Comparison of ENCODE assay signal across 22 cellular contexts in the genomic region with DNA sequence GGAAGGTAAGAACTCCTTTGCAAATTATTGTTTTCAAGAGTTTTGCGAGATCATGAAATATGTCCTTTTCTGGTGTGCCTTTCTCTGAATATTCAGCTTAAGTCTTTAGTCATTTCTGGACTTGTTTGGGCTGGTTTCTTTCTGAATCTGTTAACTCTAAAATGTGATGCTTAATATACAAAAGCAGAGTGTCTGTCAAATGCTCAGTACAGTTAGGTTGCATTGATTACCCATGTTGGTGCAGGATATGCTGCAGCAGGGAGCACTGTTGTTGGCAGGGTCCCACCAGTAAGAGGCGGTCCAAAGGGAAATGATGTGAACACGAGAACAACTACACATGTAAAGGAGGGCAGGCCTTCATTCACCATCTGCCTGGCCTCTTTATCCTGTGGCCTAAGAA. TPM values are rescaled to one million over a fixed set of nuclear protein-coding genes. Genes with fewer than 3 reads are reported as not detected.
DNase-seq lines count a peak whose midpoint lies in the region; ATAC-seq, FAIRE-seq and TF ChIP-seq lines count a peak whose summit lies in the region.
"Had no signal": no experiment of that assay in that cellular context is flagged by ENCODE, and none has a peak within 500 bp of the region (broad histone marks: within the 10 kb centered on the region; RNA-seq: fewer than 3 reads in every experiment).

No MANE protein-coding gene starts in this region.

- H2AFZ ChIP-seq in HepG2 (ENCODE audit: low read length) = no peak overlapping the region
- H2AFZ ChIP-seq: GM23248 had no signal

- H3K36me3 ChIP-seq in HepG2 (replicated peaks in 1 of 2; ENCODE audit: control insufficient read depth in 1 of 2, insufficient read depth in 2 of 2, low read length in 2 of 2) = peaks cover 18 to 55% of the 10 kb centered on the region in 2 experiments; a peak in 4 of 5 replicates
- H3K36me3 ChIP-seq in right lobe of liver = peaks cover 8 to 82% (median 33%) of the 10 kb centered on the region in 4 donors

- H3K27ac ChIP-seq in HepG2 (ENCODE audit: extremely low read length, insufficient read depth, low read length) = no peak overlapping the region
- no peak overlapping the region for H3K27ac ChIP-seq in right lobe of liver
- H3K27ac ChIP-seq: 22Rv1, GM23248, HL-60 had no signal

- H3K9me3 ChIP-seq in HepG2 (ENCODE audit: low read length) (no peaks in the 10 kb centered on the region), right lobe of liver (no peaks in the 10 kb centered on the region)
- H3K9me3 ChIP-seq: HAP-1 had no signal

- CTCF ChIA-PET in activated CD4-positive, alpha-beta T cell treated with anti-CD3 and anti-CD28 coated beads for 36 hours (lab: Charles Lee) = no interaction called here
- CTCF ChIA-PET in HepG2 (lab: Yijun Ruan, JAX; ENCODE audit: low intra/inter-chr PET ratio, low total read pairs) = no interaction called here

- H3K4me3 Mint-ChIP-seq in activated CD4-positive, alpha-beta T cell treated with anti-CD3 and anti-CD28 coated beads for 36 hours = no peak overlapping the region
- no peak overlapping the region for H3K4me3 Mint-ChIP-seq in endothelial cell (ENCODE audit: unreplicated experiment)
- H3K4me3 Mint-ChIP-seq: CD14-positive monocyte had no signal

- TF ChIP-seq EP300 in HepG2 (IDR thresholded peaks at IDR 0.05; ENCODE audit: low read depth in 2 of 2, low read length in 2 of 2) (no peak), HepG2 (CRISPR knock-in tag; IDR thresholded peaks at IDR 0.05; ENCODE audit: borderline replicate concordance) (no peak)

- no peak for DNase-seq in activated CD4-positive, alpha-beta T cell treated with anti-CD3 and anti-CD28 coated beads for 36 hours
- DNase-seq in activated CD4-positive, alpha-beta T cell treated with anti-CD3 and anti-CD28 coated beads, Interleukin-2, amount 50 U/mL, for 4 hours = no peak
- DNase-seq in HepG2 (ENCODE audit: low spot score) (no peak), right lobe of liver (no peak), endothelial cell (ENCODE audit: low spot score) (no peak), NCI-H526 (lab: John Stamatoyannopoulos, UW) (no peak)
- no peak for DNase-seq in stimulated activated CD4-positive, alpha-beta T cell treated with anti-CD3 and anti-CD28 coated beads, Interleukin-4, amount 100 ng/mL, for 1 hour
- DNase-seq: COR-L47, DMS 273 treated with DMSO at 0.1 percent for 48 hours, DND-41, GM23248, IMR-90, NCI-H1417, NCI-H187, NCI-H2107, NCI-H510A, NCI-H82 had no signal

- no peaks in the 10 kb centered on the region for H3K27me3 ChIP-seq in HepG2 (ENCODE audit: control insufficient read depth in 1 of 2, insufficient read depth in 2 of 2, low read length in 2 of 2)
- H3K27me3 ChIP-seq in right lobe of liver = no peaks in the 10 kb centered on the region

- peak; percentile 72 for ATAC-seq in activated CD4-positive, alpha-beta T cell treated with anti-CD3 and anti-CD28 coated beads for 36 hours
- no peak for ATAC-seq in HepG2
- ATAC-seq in right lobe of liver = no peak
- no peak for ATAC-seq in HG02588 (IDR thresholded peaks at IDR 0.05; ENCODE audit: unreplicated experiment)

- TF ChIP-seq CTCF in HepG2 (CRISPR knock-in tag; IDR thresholded peaks at IDR 0.05) (no peak), right lobe of liver (IDR thresholded peaks at IDR 0.05) (no peak), endothelial cell (IDR thresholded peaks at IDR 0.05; ENCODE audit: unreplicated experiment) (no peak)

- no peaks in the 10 kb centered on the region for H3K9me3 Mint-ChIP-seq in activated CD4-positive, alpha-beta T cell treated with anti-CD3 and anti-CD28 coated beads for 36 hours (ENCODE audit: low read depth)
- H3K9me3 Mint-ChIP-seq in endothelial cell (ENCODE audit: unreplicated experiment) = no peaks in the 10 kb centered on the region
- H3K9me3 Mint-ChIP-seq: CD14-positive monocyte had no signal

- peaks cover 46% of the 10 kb centered on the region for H3K36me3 Mint-ChIP-seq in activated CD4-positive, alpha-beta T cell treated with anti-CD3 and anti-CD28 coated beads for 36 hours (ENCODE audit: low read depth)
- H3K36me3 Mint-ChIP-seq in endothelial cell (ENCODE audit: low read depth, unreplicated experiment) = peaks cover 50% of the 10 kb centered on the region

- POLR2A ChIA-PET in activated CD4-positive, alpha-beta T cell treated with anti-CD3 and anti-CD28 coated beads for 36 hours (lab: Charles Lee) = interaction anchor here (0.6 kb wide), 1 partner anchor 509 kb away, joined by 7 read pairs; no protein-coding TSS in a partner anchor
- POLR2A ChIA-PET in HepG2 (lab: Yijun Ruan, JAX) = no interaction called here

- no peaks in the 10 kb centered on the region for H3K79me2 ChIP-seq in HepG2 (ENCODE audit: insufficient read depth, low read length)

- H3K4me1 Mint-ChIP-seq in activated CD4-positive, alpha-beta T cell treated with anti-CD3 and anti-CD28 coated beads for 36 hours = peaks cover 9% of the 10 kb centered on the region
- H3K4me1 Mint-ChIP-seq in endothelial cell (ENCODE audit: unreplicated experiment) = no peaks in the 10 kb centered on the region
- H3K4me1 Mint-ChIP-seq: CD14-positive monocyte had no signal

- 96% methylated on average over 3 of the region's 3 CpGs for WGBS in HepG2 (ENCODE audit: low lambda C conversion rate)
- 93% methylated on average over 3 of the region's 3 CpGs for WGBS in right lobe of liver (ENCODE audit: insufficient coverage, low coverage, low lambda C conversion rate, missing lambda C conversion rate)

- TF ChIP-seq RAD21 in HepG2 (CRISPR knock-in tag; IDR thresholded peaks at IDR 0.05) = no peak

- TF ChIP-seq POLR2A in HepG2 (IDR thresholded peaks at IDR 0.05; ENCODE audit: insufficient read depth in 1 of 2, low read depth in 2 of 2, low read length in 2 of 2) (no peak), right lobe of liver (IDR thresholded peaks at IDR 0.05) (no peak)

- H3K27me3 Mint-ChIP-seq in activated CD4-positive, alpha-beta T cell treated with anti-CD3 and anti-CD28 coated beads for 36 hours = no peaks in the 10 kb centered on the region
- H3K27me3 Mint-ChIP-seq in endothelial cell (ENCODE audit: unreplicated experiment) = peaks cover 2% of the 10 kb centered on the region

- no peak for FAIRE-seq in HepG2 (lab: Jason Lieb, UNC)

- no peaks in the 10 kb centered on the region for H4K20me1 ChIP-seq in HepG2 (ENCODE audit: insufficient read depth, low read length)

- H3K27ac Mint-ChIP-seq in activated CD4-positive, alpha-beta T cell treated with anti-CD3 and anti-CD28 coated beads for 36 hours = peak overlapping the region; percentile 59
- peak overlapping the region; percentile 18 for H3K27ac Mint-ChIP-seq in endothelial cell (ENCODE audit: unreplicated experiment)
- H3K27ac Mint-ChIP-seq: CD14-positive monocyte had no signal

- in situ Hi-C loops in HepG2 (cut with HindIII; ENCODE audit: extremely low pct_ligation_motif_present, low pct_unique_long_range_greater_than_20kb) = no loop called here

- H3K9ac ChIP-seq in HepG2 (ENCODE audit: insufficient read depth, low read depth, low read length) = no peak overlapping the region
- H3K9ac ChIP-seq: GM23248 had no signal

- no peak overlapping the region for H3K4me2 ChIP-seq in HepG2 (ENCODE audit: low read depth, low read length)

- H3K4me1 ChIP-seq in HepG2 (ENCODE audit: insufficient read depth, low read length) (no peaks in the 10 kb centered on the region), right lobe of liver (no peaks in the 10 kb centered on the region)
- H3K4me1 ChIP-seq: HAP-1 had no signal

- no TSS peak for BruUV-seq in HepG2 (replicated peaks; lab: Mats Ljungman, UMichigan)

- H3K4me3 ChIP-seq in HepG2 (replicated peaks in 1 of 3; ENCODE audit: insufficient read depth in 1 of 3, low read depth in 2 of 3, low read length in 3 of 3) (no peak overlapping the region), right lobe of liver (no peak overlapping the region)
- H3K4me3 ChIP-seq: GM23248, HAP-1 had no signal

- intact Hi-C loops in activated CD4-positive, alpha-beta T cell treated with anti-CD3 and anti-CD28 coated beads for 36 hours (cut with DNase I, micrococcal nuclease) = no loop called here
- intact Hi-C loops in HepG2 (cut with micrococcal nuclease; ENCODE audit: unreplicated experiment) = no loop called here
- intact Hi-C loops in right lobe of liver (cut with DNase I) = no loop called here

RNA-seq across cellular contexts. Expression of gene SPTAN1, which starts 47.7 kb away (rescaled TPM):
- 100 to 1,000 TPM; 192 to 269 TPM for total RNA-seq in activated CD4-positive, alpha-beta T cell treated with anti-CD3 and anti-CD28 coated beads for 36 hours
- total RNA-seq in HepG2 (2016; rRNA removed; fragmentation: Illumina TruSeq; extraction: Trizol) = 23.5 and 106 TPM in 2 replicates
- total RNA-seq in HepG2 (2016; cell fraction: cytosol; rRNA removed; fragmentation: Illumina TruSeq; extraction: Trizol; ENCODE audit: low read depth) = 19.2 and 22.6 TPM in 2 replicates
- 14.5 and 107 TPM in 2 replicates for total RNA-seq in HepG2 (2016; cell fraction: insoluble cytoplasmic fraction; rRNA removed; fragmentation: Illumina TruSeq; extraction: Trizol)
- total RNA-seq in HepG2 (2016; cell fraction: membrane; rRNA removed; fragmentation: Illumina TruSeq; extraction: Trizol) = 14.3 and 15.6 TPM in 2 replicates
- 180 and 199 TPM in 2 replicates for total RNA-seq in HepG2 (2016; cell fraction: nucleus; rRNA removed; fragmentation: Illumina TruSeq; extraction: Trizol)
- 111 and 132 TPM in 2 replicates for polyA plus RNA-seq in HepG2 (2011; rRNA removed)
- polyA plus RNA-seq in HepG2 (2011; cell fraction: cytosol; rRNA removed) = 28.2 and 51.8 TPM in 2 replicates
- 885 and 1,070 TPM in 2 replicates for polyA plus RNA-seq in HepG2 (2011; cell fraction: nucleus; rRNA removed)
- polyA plus RNA-seq in HepG2 (2012) = 97.6 and 98.5 TPM in 2 replicates
- polyA plus RNA-seq in HepG2 (2016; cell fraction: cytosol; fragmentation: Illumina TruSeq; extraction: Trizol; ENCODE audit: low read depth) = 6.9 and 7.2 TPM in 2 replicates
- polyA plus RNA-seq in HepG2 (2016; cell fraction: insoluble cytoplasmic fraction; fragmentation: Illumina TruSeq; extraction: Trizol; ENCODE audit: low read depth) = 14.9 and 21.0 TPM in 2 replicates
- 6.9 and 9.5 TPM in 2 replicates for polyA plus RNA-seq in HepG2 (2016; cell fraction: membrane; fragmentation: Illumina TruSeq; extraction: Trizol; ENCODE audit: low read depth)
- 274 and 280 TPM in 2 replicates for polyA plus RNA-seq in HepG2 (2016; cell fraction: nucleus; fragmentation: Illumina TruSeq; extraction: Trizol; ENCODE audit: insufficient read depth, low read depth)
- 319 and 464 TPM in 2 replicates for polyA minus RNA-seq in HepG2 (2011; rRNA and poly(A)+ RNA removed; ENCODE audit: low replicate concordance)
- polyA minus RNA-seq in HepG2 (2011; cell fraction: cytosol; rRNA and poly(A)+ RNA removed) = 48.3 and 55.2 TPM in 2 replicates
- 960 and 1,011 TPM in 2 replicates for polyA minus RNA-seq in HepG2 (2011; cell fraction: nucleus; rRNA and poly(A)+ RNA removed)
- total RNA-seq in right lobe of liver = 100 to 1,000 TPM in 2 of 6 experiments, 10 to 100 TPM in 4; 74.6 to 141 (median 98.6) TPM
- total RNA-seq in endothelial cell (ENCODE audit: unreplicated experiment) = 810 TPM

RNA-seq across cellular contexts. Expression of gene DYNC2I2, which starts 56.5 kb away (rescaled TPM):
- 10 to 100 TPM; 26.7 to 35.7 TPM for total RNA-seq in activated CD4-positive, alpha-beta T cell treated with anti-CD3 and anti-CD28 coated beads for 36 hours
- 31.1 and 40.2 TPM in 2 replicates for total RNA-seq in HepG2 (2016; rRNA removed; fragmentation: Illumina TruSeq; extraction: Trizol)
- 35.7 and 35.9 TPM in 2 replicates for total RNA-seq in HepG2 (2016; cell fraction: cytosol; rRNA removed; fragmentation: Illumina TruSeq; extraction: Trizol; ENCODE audit: low read depth)
- 30.0 and 41.4 TPM in 2 replicates for total RNA-seq in HepG2 (2016; cell fraction: insoluble cytoplasmic fraction; rRNA removed; fragmentation: Illumina TruSeq; extraction: Trizol)
- total RNA-seq in HepG2 (2016; cell fraction: membrane; rRNA removed; fragmentation: Illumina TruSeq; extraction: Trizol) = 44.4 and 48.2 TPM in 2 replicates
- total RNA-seq in HepG2 (2016; cell fraction: nucleus; rRNA removed; fragmentation: Illumina TruSeq; extraction: Trizol) = 29.1 and 30.6 TPM in 2 replicates
- polyA plus RNA-seq in HepG2 (2011; rRNA removed) = 12.5 and 13.7 TPM in 2 replicates
- polyA plus RNA-seq in HepG2 (2011; cell fraction: cytosol; rRNA removed) = 8.1 and 18.6 TPM in 2 replicates
- 38.0 and 51.4 TPM in 2 replicates for polyA plus RNA-seq in HepG2 (2011; cell fraction: nucleus; rRNA removed)
- 3.2 and 5.6 TPM in 2 replicates for polyA plus RNA-seq in HepG2 (2012)
- polyA plus RNA-seq in HepG2 (2016; cell fraction: cytosol; fragmentation: Illumina TruSeq; extraction: Trizol; ENCODE audit: low read depth) = 38.3 and 39.4 TPM in 2 replicates
- 29.4 and 33.1 TPM in 2 replicates for polyA plus RNA-seq in HepG2 (2016; cell fraction: insoluble cytoplasmic fraction; fragmentation: Illumina TruSeq; extraction: Trizol; ENCODE audit: low read depth)
- 37.6 and 43.8 TPM in 2 replicates for polyA plus RNA-seq in HepG2 (2016; cell fraction: membrane; fragmentation: Illumina TruSeq; extraction: Trizol; ENCODE audit: low read depth)
- polyA plus RNA-seq in HepG2 (2016; cell fraction: nucleus; fragmentation: Illumina TruSeq; extraction: Trizol; ENCODE audit: insufficient read depth, low read depth) = 49.9 and 51.2 TPM in 2 replicates
- polyA minus RNA-seq in HepG2 (2011; rRNA and poly(A)+ RNA removed; ENCODE audit: low replicate concordance) = 21.4 and 223 TPM in 2 replicates
- 7.2 and 10.8 TPM in 2 replicates for polyA minus RNA-seq in HepG2 (2011; cell fraction: cytosol; rRNA and poly(A)+ RNA removed)
- 9.3 and 12.7 TPM in 2 replicates for polyA minus RNA-seq in HepG2 (2011; cell fraction: nucleus; rRNA and poly(A)+ RNA removed)
- total RNA-seq in right lobe of liver = 10 to 100 TPM; 11.8 to 23.9 (median 18.8) TPM
- 35.4 TPM for total RNA-seq in endothelial cell (ENCODE audit: unreplicated experiment)
